In the genomic region with DNA sequence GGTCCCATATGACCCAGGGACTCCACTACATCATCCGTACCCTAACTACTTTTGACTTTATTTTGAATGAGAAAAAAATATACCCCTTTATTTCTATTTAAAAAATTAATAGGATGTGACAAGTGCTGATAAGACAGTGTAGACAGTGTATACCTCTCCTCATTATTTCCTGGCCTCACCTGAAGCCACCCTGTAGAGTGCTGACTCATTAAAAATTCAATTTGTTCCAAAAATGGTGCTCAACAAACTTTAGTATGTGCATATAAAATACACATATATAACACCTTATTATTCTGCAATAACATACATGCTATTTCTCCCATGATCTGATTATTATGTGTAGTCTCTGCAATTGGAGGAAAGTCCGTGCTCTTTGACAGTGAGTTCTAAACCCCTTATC, we compare ENCODE assay signal across 36 cellular contexts. TPM values are rescaled to one million over a fixed set of nuclear protein-coding genes. Genes with fewer than 3 reads are reported as not detected.
"Had no signal": no experiment of that assay in that cellular context is flagged by ENCODE, and none has a peak within 500 bp of the region (broad histone marks: within the 10 kb centered on the region; RNA-seq: fewer than 3 reads in every experiment).

No MANE protein-coding gene starts in this region.

- H3K4me3 ChIP-seq: adrenal gland, body of pancreas, breast epithelium had no signal

- FAIRE-seq: astrocyte, colon, TTC549 had no signal

- H3K4me1 Mint-ChIP-seq: activated B cell treated with CpG ODN at 0.5 μM for 24 hours; activated CD4-positive, alpha-beta T cell treated with anti-CD3 and anti-CD28 coated beads, Interleukin-2, amount 10 ng/mL, durations not matched to agents 24 days and 14 days; activated naive CD4-positive, alpha-beta T cell treated with anti-CD3 and anti-CD28 coated beads, Interleukin-2, amount 10 ng/mL, durations not matched to agents 7 days and 5 days; activated naive CD4-positive, alpha-beta T cell treated with anti-CD3 and anti-CD28 coated beads, Interleukin-2, amount 50 U/mL, for 24 hours; activated naive CD8-positive, alpha-beta T cell treated with anti-CD3 and anti-CD28 coated beads, Interleukin-2, amount 10 ng/mL, durations not matched to agents 7 days and 5 days had no signal

- H3K4me1 ChIP-seq: adrenal gland, body of pancreas, breast epithelium had no signal

- H3K9me3 Mint-ChIP-seq: activated B cell treated with CpG ODN at 0.5 μM for 24 hours; activated CD4-positive, alpha-beta T cell treated with anti-CD3 and anti-CD28 coated beads, Interleukin-2, amount 10 ng/mL, durations not matched to agents 24 days and 14 days; activated naive CD4-positive, alpha-beta T cell treated with anti-CD3 and anti-CD28 coated beads, Interleukin-2, amount 10 ng/mL, durations not matched to agents 7 days and 5 days; activated naive CD4-positive, alpha-beta T cell treated with anti-CD3 and anti-CD28 coated beads, Interleukin-2, amount 50 U/mL, for 24 hours; activated naive CD8-positive, alpha-beta T cell treated with anti-CD3 and anti-CD28 coated beads, Interleukin-2, amount 10 ng/mL, durations not matched to agents 7 days and 5 days; activated T-helper 2 cell treated with anti-CD3 and anti-CD28 coated beads, Interferon-gamma antibody, Interleukin-2, Interleukin-4, amounts not matched to agents 10 μg/mL and 5 μg/mL and 100 μg/mL, durations not matched to agents 14 hours and 24 hours and 36 hours; T-helper 1 cell treated with Interleukin-12 subunit alpha and Interleukin-12 subunit beta and Interleukin-4 antibody, amounts not matched to agents 30 μg/mL and 1 μg/mL, for 36 hours had no signal

- H3K27ac Mint-ChIP-seq: activated B cell treated with CpG ODN at 0.5 μM for 24 hours; activated CD4-positive, alpha-beta memory T cell treated with anti-CD3 and anti-CD28 coated beads for 36 hours; activated CD4-positive, alpha-beta T cell treated with anti-CD3 and anti-CD28 coated beads, Interleukin-2, amount 10 ng/mL, durations not matched to agents 24 days and 14 days; activated CD8-positive, alpha-beta T cell treated with anti-CD3 and anti-CD28 coated beads for 36 hours; activated naive CD4-positive, alpha-beta T cell treated with anti-CD3 and anti-CD28 coated beads, Interleukin-2, amount 10 ng/mL, durations not matched to agents 7 days and 5 days; activated naive CD4-positive, alpha-beta T cell treated with anti-CD3 and anti-CD28 coated beads, Interleukin-2, amount 50 U/mL, for 24 hours; activated naive CD8-positive, alpha-beta T cell; activated naive CD8-positive, alpha-beta T cell treated with anti-CD3 and anti-CD28 coated beads, Interleukin-2, amount 10 ng/mL, durations not matched to agents 7 days and 5 days; activated T-helper 2 cell treated with anti-CD3 and anti-CD28 coated beads, Interferon-gamma antibody, Interleukin-2, Interleukin-4, amounts not matched to agents 10 μg/mL and 5 μg/mL and 100 μg/mL, durations not matched to agents 14 hours and 24 hours and 36 hours; T-helper 1 cell treated with Interleukin-12 subunit alpha and Interleukin-12 subunit beta and Interleukin-4 antibody, amounts not matched to agents 30 μg/mL and 1 μg/mL, for 36 hours; T-helper 2 cell treated with Interferon-gamma antibody and Interleukin-4, amounts not matched to agents 5 μg/mL and 100 μg/mL, for 36 hours had no signal

- H3K27me3 Mint-ChIP-seq: activated B cell treated with CpG ODN at 0.5 μM for 24 hours; activated CD4-positive, alpha-beta memory T cell treated with anti-CD3 and anti-CD28 coated beads for 36 hours; activated CD4-positive, alpha-beta T cell treated with anti-CD3 and anti-CD28 coated beads, Interleukin-2, amount 10 ng/mL, durations not matched to agents 24 days and 14 days; activated CD8-positive, alpha-beta T cell treated with anti-CD3 and anti-CD28 coated beads for 36 hours; activated naive CD4-positive, alpha-beta T cell treated with anti-CD3 and anti-CD28 coated beads, Interleukin-2, amount 10 ng/mL, durations not matched to agents 7 days and 5 days; activated naive CD4-positive, alpha-beta T cell treated with anti-CD3 and anti-CD28 coated beads, Interleukin-2, amount 50 U/mL, for 24 hours; activated naive CD8-positive, alpha-beta T cell; activated naive CD8-positive, alpha-beta T cell treated with anti-CD3 and anti-CD28 coated beads, Interleukin-2, amount 10 ng/mL, durations not matched to agents 7 days and 5 days had no signal

- H3K36me3 ChIP-seq: adrenal gland, brain microvascular endothelial cell, breast epithelium had no signal

- H3K27me3 ChIP-seq: adrenal gland, body of pancreas, brain microvascular endothelial cell, breast epithelium had no signal

- H3K9me3 ChIP-seq: adrenal gland, body of pancreas, breast epithelium had no signal

- H3K4me3 Mint-ChIP-seq: activated B cell treated with CpG ODN at 0.5 μM for 24 hours; activated CD4-positive, alpha-beta memory T cell treated with anti-CD3 and anti-CD28 coated beads for 36 hours; activated CD4-positive, alpha-beta T cell treated with anti-CD3 and anti-CD28 coated beads, Interleukin-2, amount 10 ng/mL, durations not matched to agents 24 days and 14 days; activated CD8-positive, alpha-beta T cell treated with anti-CD3 and anti-CD28 coated beads for 36 hours; activated naive CD4-positive, alpha-beta T cell treated with anti-CD3 and anti-CD28 coated beads, Interleukin-2, amount 10 ng/mL, durations not matched to agents 7 days and 5 days; activated naive CD4-positive, alpha-beta T cell treated with anti-CD3 and anti-CD28 coated beads, Interleukin-2, amount 50 U/mL, for 24 hours; activated naive CD8-positive, alpha-beta T cell; activated naive CD8-positive, alpha-beta T cell treated with anti-CD3 and anti-CD28 coated beads, Interleukin-2, amount 10 ng/mL, durations not matched to agents 7 days and 5 days; T-helper 1 cell treated with Interleukin-12 subunit alpha and Interleukin-12 subunit beta and Interleukin-4 antibody, amounts not matched to agents 30 μg/mL and 1 μg/mL, for 36 hours; T-helper 2 cell treated with Interferon-gamma antibody and Interleukin-4, amounts not matched to agents 5 μg/mL and 100 μg/mL, for 36 hours had no signal

- DNase-seq: activated B cell treated with CpG ODN at 0.5 μM for 24 hours; activated CD4-positive, alpha-beta memory T cell treated with anti-CD3 and anti-CD28 coated beads for 36 hours; activated CD4-positive, alpha-beta T cell treated with anti-CD3 and anti-CD28 coated beads for 4 hours; activated CD4-positive, alpha-beta T cell treated with anti-CD3 and anti-CD28 coated beads, Interleukin-2, amount 10 ng/mL, durations not matched to agents 24 days and 14 days; activated CD4-positive, alpha-beta T cell treated with anti-CD3 and anti-CD28 coated beads, Interleukin-2, amount 50 U/mL, for 1 hour; activated CD4-positive, alpha-beta T cell treated with anti-CD3 and anti-CD28 coated beads, Interleukin-2, amount 50 U/mL, for 4 hours; activated CD4-positive, CD25-positive, alpha-beta regulatory T cell treated with anti-CD3 and anti-CD28 coated beads, Interleukin-2, amount 50 U/mL, for 72 hours; activated CD8-positive, alpha-beta memory T cell treated with anti-CD3 and anti-CD28 coated beads, Interleukin-2, amount 50 U/mL, for 4 hours; activated CD8-positive, alpha-beta T cell treated with anti-CD3 and anti-CD28 coated beads for 36 hours; activated effector memory CD4-positive, alpha-beta T cell treated with Interleukin-2 at 50 U/mL for 16 hours; activated gamma-delta T cell; activated naive CD4-positive, alpha-beta T cell treated with anti-CD3 and anti-CD28 coated beads, Interleukin-2, amount 10 ng/mL, durations not matched to agents 7 days and 5 days; activated naive CD4-positive, alpha-beta T cell treated with Interleukin-2 at 50 U/mL for 16 hours; activated naive CD8-positive, alpha-beta T cell treated with anti-CD3 and anti-CD28 coated beads, Interleukin-2, amount 10 ng/mL, durations not matched to agents 7 days and 5 days; activated T-cell treated with anti-CD3 and anti-CD28 coated beads for 4 hours; activated T-cell treated with anti-CD3 and anti-CD28 coated beads, Interleukin-2, amount 50 U/mL, for 1 hour; activated T-cell treated with anti-CD3 and anti-CD28 coated beads, Interleukin-2, amount 50 U/mL, for 48 hours; adrenal gland; amniotic stem cell; aorta; body of pancreas; brain microvascular endothelial cell; central memory CD4-positive, alpha-beta T cell; T-helper 2 cell; T-helper 9 cell had no signal

- H3K36me3 Mint-ChIP-seq: activated CD4-positive, alpha-beta memory T cell treated with anti-CD3 and anti-CD28 coated beads for 36 hours; activated naive CD4-positive, alpha-beta T cell treated with anti-CD3 and anti-CD28 coated beads, Interleukin-2, amount 10 ng/mL, durations not matched to agents 7 days and 5 days; activated naive CD4-positive, alpha-beta T cell treated with anti-CD3 and anti-CD28 coated beads, Interleukin-2, amount 50 U/mL, for 24 hours; activated naive CD8-positive, alpha-beta T cell; activated naive CD8-positive, alpha-beta T cell treated with anti-CD3 and anti-CD28 coated beads, Interleukin-2, amount 10 ng/mL, durations not matched to agents 7 days and 5 days had no signal

- H3K27ac ChIP-seq: adrenal gland, body of pancreas, brain microvascular endothelial cell, breast epithelium, VCaP had no signal

- ATAC-seq: activated CD8-positive, alpha-beta T cell treated with anti-CD3 and anti-CD28 coated beads for 36 hours; body of pancreas had no signal

RNA-seq across cellular contexts. Expression of gene NOL4, which starts 20.8 kb away (rescaled TPM):
- total RNA-seq: activated B cell treated with CpG ODN at 0.5 μM for 24 hours; activated CD4-positive, alpha-beta memory T cell treated with anti-CD3 and anti-CD28 coated beads for 36 hours; activated CD4-positive, alpha-beta T cell treated with anti-CD3 and anti-CD28 coated beads, Interleukin-2, amount 10 ng/mL, durations not matched to agents 24 days and 14 days; activated CD8-positive, alpha-beta memory T cell treated with anti-CD3 and anti-CD28 coated beads for 36 hours; activated CD8-positive, alpha-beta T cell treated with anti-CD3 and anti-CD28 coated beads for 36 hours; activated naive CD8-positive, alpha-beta T cell treated with anti-CD3 and anti-CD28 coated beads, Interleukin-2, amount 10 ng/mL, durations not matched to agents 7 days and 5 days; activated T-helper 2 cell treated with anti-CD3 and anti-CD28 coated beads, Interferon-gamma antibody, Interleukin-2, Interleukin-4, amounts not matched to agents 10 μg/mL and 5 μg/mL and 100 μg/mL, durations not matched to agents 14 hours and 24 hours and 36 hours had no signal
